Comparison of ENCODE assay signal across 10 cellular contexts in genomic region chr4:143701365-143701764, GRCh38. TPM values are rescaled to one million over a fixed set of nuclear protein-coding genes. Genes with fewer than 3 reads are reported as not detected.
DNase-seq lines count a peak whose midpoint lies in the region; ATAC-seq and TF ChIP-seq lines count a peak whose summit lies in the region.
"Had no signal": no experiment of that assay in that cellular context is flagged by ENCODE, and none has a peak within 500 bp of the region (broad histone marks: within the 10 kb centered on the region; RNA-seq: fewer than 3 reads in every experiment).

No MANE protein-coding gene starts in this region.

- H3K36me3 ChIP-seq in CD8-positive, alpha-beta T cell (ENCODE audit: insufficient read depth, low read length): no peaks in the 10 kb centered on the region
- H3K36me3 ChIP-seq in PC-9 (ENCODE audit: low read depth) (no peaks in the 10 kb centered on the region), Peyer's patch (no peaks in the 10 kb centered on the region)
- H3K36me3 ChIP-seq: left lung had no signal

- no peak for TF ChIP-seq CTCF in CD8-positive, alpha-beta T cell (IDR thresholded peaks at IDR 0.05)
- TF ChIP-seq CTCF in mesothelial cell of epicardium (IDR thresholded peaks at IDR 0.05; ENCODE audit: unreplicated experiment) (no peak), PC-9 (conservative IDR thresholded peaks at IDR 0.05) (no peak), Peyer's patch (IDR thresholded peaks at IDR 0.05) (no peak)

- no peaks in the 10 kb centered on the region for H3F3A ChIP-seq in PC-9 (ENCODE audit: insufficient read depth, low read depth)

- H3K36me3 Mint-ChIP-seq in CD8-positive, alpha-beta T cell: no peaks in the 10 kb centered on the region
- H3K36me3 Mint-ChIP-seq in activated naive CD8-positive, alpha-beta T cell: peaks cover 7% of the 10 kb centered on the region
- no peaks in the 10 kb centered on the region for H3K36me3 Mint-ChIP-seq in mesothelial cell of epicardium

- no peaks in the 10 kb centered on the region for H3K9me3 Mint-ChIP-seq in CD8-positive, alpha-beta T cell
- H3K9me3 Mint-ChIP-seq in activated naive CD8-positive, alpha-beta T cell (ENCODE audit: low read depth): peaks cover 5% of the 10 kb centered on the region
- no peaks in the 10 kb centered on the region for H3K9me3 Mint-ChIP-seq in mesothelial cell of epicardium

- POLR2A ChIA-PET in CD8-positive, alpha-beta T cell (lab: Charles Lee): no interaction called here
- POLR2A ChIA-PET in PC-9 (lab: Charles Lee; ENCODE audit: unreplicated experiment): no interaction called here

- H3K27me3 Mint-ChIP-seq in CD8-positive, alpha-beta T cell (ENCODE audit: low read depth): peaks cover 37% of the 10 kb centered on the region
- H3K27me3 Mint-ChIP-seq in activated naive CD8-positive, alpha-beta T cell: peaks cover 24% of the 10 kb centered on the region
- peaks cover 90% of the 10 kb centered on the region for H3K27me3 Mint-ChIP-seq in mesothelial cell of epicardium (ENCODE audit: low read depth)

- H3K4me3 Mint-ChIP-seq in CD8-positive, alpha-beta T cell: peak overlapping the region; percentile 52
- peak overlapping the region; percentile 75 for H3K4me3 Mint-ChIP-seq in activated naive CD8-positive, alpha-beta T cell
- H3K4me3 Mint-ChIP-seq in mesothelial cell of epicardium: peak overlapping the region; percentile 57

- H4K20me1 ChIP-seq in PC-9 (ENCODE audit: insufficient read depth): no peaks in the 10 kb centered on the region

- intact Hi-C loops in CD8-positive, alpha-beta T cell (cut with DNase I, micrococcal nuclease): no loop called here
- intact Hi-C loops in PC-9 (cut with micrococcal nuclease; ENCODE audit: unreplicated experiment): no loop called here

- BruUV-seq in PC-9 (replicated peaks; lab: Mats Ljungman, UMichigan): no TSS peak

- no peak overlapping the region for H3K4me2 ChIP-seq in PC-9

- H3K4me1 Mint-ChIP-seq in CD8-positive, alpha-beta T cell (ENCODE audit: low read depth): peaks cover 7% of the 10 kb centered on the region
- H3K4me1 Mint-ChIP-seq in activated naive CD8-positive, alpha-beta T cell (ENCODE audit: low read depth): peaks cover 28% of the 10 kb centered on the region
- H3K4me1 Mint-ChIP-seq in mesothelial cell of epicardium: peaks cover 10% of the 10 kb centered on the region

- no peaks in the 10 kb centered on the region for H3K79me2 ChIP-seq in PC-9 (ENCODE audit: low read depth)

- DNase-seq in CD8-positive, alpha-beta T cell: no peak
- DNase-seq in mesothelial cell of epicardium (ENCODE audit: low spot score in 2 of 2, unreplicated experiment in 2 of 2): no peak
- DNase-seq in PC-9: no peak
- DNase-seq in Peyer's patch: no peak

- H3K27ac ChIP-seq in CD8-positive, alpha-beta T cell (ENCODE audit: low read depth, low read length): no peak overlapping the region
- H3K27ac ChIP-seq in PC-9: no peak overlapping the region
- H3K27ac ChIP-seq in Peyer's patch: no peak overlapping the region
- H3K27ac ChIP-seq: left lung had no signal

- no peaks in the 10 kb centered on the region for H3K9me3 ChIP-seq in CD8-positive, alpha-beta T cell (ENCODE audit: low read length)
- no peaks in the 10 kb centered on the region for H3K9me3 ChIP-seq in PC-9 (ENCODE audit: insufficient read depth, low read depth)
- no peaks in the 10 kb centered on the region for H3K9me3 ChIP-seq in Peyer's patch
- H3K9me3 ChIP-seq: left lung had no signal

- H3K27ac Mint-ChIP-seq in CD8-positive, alpha-beta T cell: no peak overlapping the region
- peak overlapping the region; percentile 66 for H3K27ac Mint-ChIP-seq in activated naive CD8-positive, alpha-beta T cell
- H3K27ac Mint-ChIP-seq in mesothelial cell of epicardium: no peak overlapping the region

- H3K4me1 ChIP-seq in CD8-positive, alpha-beta T cell (ENCODE audit: insufficient read depth, low read length): peaks cover 22% of the 10 kb centered on the region
- H3K4me1 ChIP-seq in PC-9 (replicated peaks; ENCODE audit: insufficient read depth) (no peaks in the 10 kb centered on the region), Peyer's patch (no peaks in the 10 kb centered on the region)

- H3K27me3 ChIP-seq in CD8-positive, alpha-beta T cell (ENCODE audit: insufficient read depth, low read length): peaks cover 13% of the 10 kb centered on the region
- H3K27me3 ChIP-seq in PC-9 (ENCODE audit: insufficient read depth, low read depth) (no peaks in the 10 kb centered on the region), Peyer's patch (peaks cover 0 to 7% of the 10 kb centered on the region in 2 donors)

- no peak for TF ChIP-seq POLR2A in Peyer's patch (IDR thresholded peaks at IDR 0.05)

- ATAC-seq in CD8-positive, alpha-beta T cell: no peak
- ATAC-seq in GM18909 (IDR thresholded peaks at IDR 0.05; ENCODE audit: poor library complexity, unreplicated experiment): peak; percentile 7
- ATAC-seq in GM21447 (IDR thresholded peaks at IDR 0.05; ENCODE audit: unreplicated experiment): no peak
- ATAC-seq in HG03039 (IDR thresholded peaks at IDR 0.05; ENCODE audit: unreplicated experiment): no peak

- no peak overlapping the region for H3K4me3 ChIP-seq in CD8-positive, alpha-beta T cell (ENCODE audit: low read depth, low read length)
- H3K4me3 ChIP-seq in PC-9 (no peak overlapping the region), Peyer's patch (no peak overlapping the region)

- CTCF ChIA-PET in CD8-positive, alpha-beta T cell (lab: Charles Lee): no interaction called here
- CTCF ChIA-PET in PC-9 (lab: Charles Lee): no interaction called here

- no peaks in the 10 kb centered on the region for H3K9me2 ChIP-seq in PC-9 (ENCODE audit: insufficient read depth)

- H2AFZ ChIP-seq in PC-9: no peak overlapping the region

RNA-seq across cellular contexts. Expression of gene FREM3, which starts 0.9 kb away (rescaled TPM):
- total RNA-seq in CD8-positive, alpha-beta T cell: not detected
- total RNA-seq in mesothelial cell of epicardium (not detected in 3 replicates), PC-9 (2021) (not detected in 2 replicates), Peyer's patch (under 1 TPM in 1 of 4 donors, not detected in 3; 0.83 TPM)
- total RNA-seq: osteoblast had no signal
